Comparison of ENCODE assay signal across 13 cellular contexts in genomic region chr18:6731197-6731596, GRCh38. TPM values are rescaled to one million over a fixed set of nuclear protein-coding genes. Genes with fewer than 3 reads are reported as not detected.
DNase-seq lines count a peak whose midpoint lies in the region; FAIRE-seq and TF ChIP-seq lines count a peak whose summit lies in the region.
"Had no signal": no experiment of that assay in that cellular context is flagged by ENCODE, and none has a peak within 500 bp of the region (broad histone marks: within the 10 kb centered on the region; RNA-seq: fewer than 3 reads in every experiment).

No MANE protein-coding gene starts in this region.

- DNase-seq in NCI-H2081 (lab: John Stamatoyannopoulos, UW), result peak; percentile 18 to 66
- no peak for DNase-seq in NCI-H2081 treated with DMSO at 0.1 percent for 48 hours (lab: John Stamatoyannopoulos, UW)
- peak; percentile 27 for DNase-seq in amniotic stem cell (lab: John Stamatoyannopoulos, UW)
- DNase-seq in kidney, result no peak
- DNase-seq in testis, result no peak
- no peak for DNase-seq in GM12891 (ENCODE audit: insufficient read length, low spot score)
- DNase-seq in Calu3, result no peak
- no peak for DNase-seq in OCI-M1 (lab: John Stamatoyannopoulos, UW)
- DNase-seq: left cardiac atrium; PC-9; stimulated activated CD4-positive, alpha-beta T cell treated with anti-CD3 and anti-CD28 coated beads, Interleukin-15, amount 100 ng/mL, for 24 hours had no signal

- CTCF ChIA-PET in Calu3 (lab: Charles Lee), result interaction anchor here (0.7 kb wide), 1 partner anchor 21 kb away, joined by 3 read pairs; no protein-coding TSS in a partner anchor

- TF ChIP-seq CTCF in kidney (IDR thresholded peaks at IDR 0.05; ENCODE audit: borderline replicate concordance, extremely low read depth, insufficient read depth) (no peak), testis (IDR thresholded peaks at IDR 0.05) (no peak), Calu3 (IDR thresholded peaks at IDR 0.05; ENCODE audit: unreplicated experiment) (no peak)

- H3K4me1 ChIP-seq in kidney (ENCODE audit: control insufficient read depth in 1 of 2, insufficient read depth in 1 of 2, low read depth in 1 of 2, low read length in 2 of 2), result peaks cover 0 to 6% of the 10 kb centered on the region in 2 donors
- peaks cover 16% of the 10 kb centered on the region for H3K4me1 ChIP-seq in testis

- peaks cover 10% of the 10 kb centered on the region for H3K36me3 Mint-ChIP-seq in Calu3 (ENCODE audit: insufficient read depth, unreplicated experiment)

- no peaks in the 10 kb centered on the region for H3K36me3 ChIP-seq in kidney (ENCODE audit: control insufficient read depth in 1 of 2, insufficient read depth in 2 of 2, low read length in 2 of 2)
- no peaks in the 10 kb centered on the region for H3K36me3 ChIP-seq in testis (ENCODE audit: low read depth, missing control alignments)
- H3K36me3 ChIP-seq: thoracic aorta had no signal

- H3K9ac ChIP-seq in kidney (ENCODE audit: low read length in 2 of 2), result peak overlapping the region in 1 of 2 donors; percentile 20

- FAIRE-seq in kidney (lab: Jason Lieb, UNC) (no peak), GM12891 (lab: Jason Lieb, UNC) (no peak)

- TF ChIP-seq POLR2A in testis (IDR thresholded peaks at IDR 0.05), result no peak
- TF ChIP-seq POLR2A in GM12891 (IDR thresholded peaks at IDR 0.05; ENCODE audit: low read depth, low read length), result no peak

- no TSS peak for BruUV-seq in Calu3 (replicated peaks; lab: Mats Ljungman, UMichigan)

- H3K4me1 Mint-ChIP-seq in Calu3 (ENCODE audit: low read depth, unreplicated experiment), result peaks cover 7% of the 10 kb centered on the region

- no peaks in the 10 kb centered on the region for H3K9me3 Mint-ChIP-seq in Calu3 (ENCODE audit: low read depth, unreplicated experiment)

- no peak overlapping the region for H3K27ac Mint-ChIP-seq in Calu3 (ENCODE audit: unreplicated experiment)

- no peaks in the 10 kb centered on the region for H3K27me3 ChIP-seq in testis

- H3K27ac ChIP-seq in kidney (ENCODE audit: low read depth in 2 of 2, low read length in 2 of 2), result no peak overlapping the region
- peak overlapping the region; percentile 51 to 87 for H3K27ac ChIP-seq in testis
- H3K27ac ChIP-seq: PC-9, thoracic aorta had no signal

- intact Hi-C loops in kidney (cut with DNase I) (no loop called here), testis (cut with DNase I; ENCODE audit: low total_unique reads) (loop anchor here (10.0 kb wide), 1 partner anchor 154 kb away; no protein-coding TSS in a partner anchor), Calu3 (cut with micrococcal nuclease; ENCODE audit: unreplicated experiment) (no loop called here)

- 39 to 52% methylated on average over 6 of the region's 6 CpGs for WGBS in testis, 2 donors

- no peak overlapping the region for H3K4me3 Mint-ChIP-seq in Calu3 (ENCODE audit: low read depth, unreplicated experiment)

- H3K9me3 ChIP-seq in kidney (ENCODE audit: control insufficient read depth in 1 of 2, low read length in 2 of 2) (no peaks in the 10 kb centered on the region), testis (no peaks in the 10 kb centered on the region)
- H3K9me3 ChIP-seq: thoracic aorta had no signal

- H3K27me3 Mint-ChIP-seq in Calu3 (ENCODE audit: unreplicated experiment), result peaks cover 76% of the 10 kb centered on the region

- peak overlapping the region; percentile 5 to 65 for H3K4me3 ChIP-seq in kidney (ENCODE audit: low read length in 2 of 2)
- no peak overlapping the region for H3K4me3 ChIP-seq in testis
- H3K4me3 ChIP-seq: PC-9, thoracic aorta had no signal

TF ChIP-seq in GM12891, 5 proteins besides CTCF, POLR2A, EP300 and RAD21:
- TF ChIP-seq POLR2AphosphoS5 (IDR thresholded peaks at IDR 0.05; ENCODE audit: low read depth, low read length) (no peak), PAX5 (IDR thresholded peaks at IDR 0.05; ENCODE audit: insufficient read depth, low read length, severe bottlenecking) (no peak)
TF ChIP-seq in GM12891: peak in this region for 0.

RNA-seq across cellular contexts. Expression of gene ARHGAP28, which starts 1.7 kb away (rescaled TPM):
- total RNA-seq in kidney (4.6 TPM), testis (10 to 100 TPM; 45.5 to 76.8 TPM), Calu3 (2022) (not detected in 2 replicates)
- polyA plus RNA-seq in kidney (ENCODE audit: insufficient read depth, low read depth, low replicate concordance) (4.6 TPM), testis (ENCODE audit: insufficient read depth, low read depth, low replicate concordance) (161 TPM)
- not detected for polyA plus RNA-seq in GM12891 (2012; ENCODE audit: low read depth, missing spikeins)
- total RNA-seq: A673, PC-9 had no signal

Comparison
In these comparisons a context has a peak if more than half of its experiments do, and no peak if none do; other contexts are left out.
1. DNase-seq: peak in NCI-H2081 (2 of 2) and amniotic stem cell (single experiment); none in NCI-H2081 treated with DMSO at 0.1 percent for 48 hours (single experiment), kidney (single experiment), testis (single experiment), GM12891 (single experiment), Calu3 (single experiment) and OCI-M1 (single experiment).
2. H3K27ac ChIP-seq: peak in testis (2 of 2); none in kidney (0 of 2).
3. H3K4me3 ChIP-seq: peak in kidney (2 of 2); none in testis (0 of 2).